Comparison of ENCODE assay signal across 18 cellular contexts in the genomic region with DNA sequence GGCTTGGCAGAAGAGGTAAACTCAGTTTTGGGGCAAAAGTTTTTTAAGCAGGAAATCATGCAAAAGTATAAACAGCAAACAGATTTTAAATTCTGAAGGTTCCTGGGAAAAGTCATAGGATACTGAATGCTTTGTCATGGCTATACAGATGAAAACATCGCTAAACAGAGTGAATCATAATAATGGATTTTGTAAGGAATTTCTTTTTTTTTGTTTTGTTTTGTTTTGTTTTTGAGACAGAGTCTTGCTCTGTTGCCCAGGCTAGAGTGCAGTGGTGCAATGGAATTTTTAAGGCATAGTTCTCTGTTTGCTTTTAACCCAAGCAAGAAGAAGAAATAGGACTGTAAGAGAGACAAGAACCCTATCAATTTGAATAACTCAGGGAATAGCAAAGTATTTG.
A peak's percentile ranks its signal among the peaks of the same experiment; 100 is the strongest.
DNase-seq lines count a peak whose midpoint lies in the region; ATAC-seq and TF ChIP-seq lines count a peak whose summit lies in the region.
"Had no signal": no experiment of that assay in that cellular context is flagged by ENCODE, and none has a peak within 500 bp of the region (broad histone marks: within the 10 kb centered on the region; RNA-seq: fewer than 3 reads in every experiment).

No MANE protein-coding gene starts in this region.

- H3K27ac ChIP-seq in caudate nucleus (ENCODE audit: low read depth, low read length): peak overlapping the region; percentile 21
- H3K27ac ChIP-seq: 22Rv1, A549, C4-2B had no signal

- H3K4me3 ChIP-seq in fibroblast of villous mesenchyme (ENCODE audit: low read depth, low read length): no peak overlapping the region
- no peak overlapping the region for H3K4me3 ChIP-seq in lower leg skin (ENCODE audit: low read depth, poor library complexity, severe bottlenecking)
- H3K4me3 ChIP-seq: A549 had no signal

- intact Hi-C loops in lower leg skin (cut with DNase I; ENCODE audit: low total_unique reads): no loop called here

- ATAC-seq in HG03135 (IDR thresholded peaks at IDR 0.05; ENCODE audit: unreplicated experiment): no peak
- ATAC-seq: A549, HepG2 had no signal

- 77 to 81% methylated on average over 1 of the region's 1 CpG for WGBS in lower leg skin, 2 donors

- no peak for TF ChIP-seq CTCF in fibroblast of villous mesenchyme (IDR thresholded peaks at IDR 0.05; ENCODE audit: insufficient read depth, low read depth, low read length)
- TF ChIP-seq CTCF in lower leg skin (IDR thresholded peaks at IDR 0.05): no peak

- DNase-seq in Caki2 (ENCODE audit: low read depth): peak; percentile 53
- no peak for DNase-seq in caudate nucleus (lab: John Stamatoyannopoulos, UW)
- DNase-seq in fibroblast of villous mesenchyme (ENCODE audit: low read depth): peak; percentile 20
- peak; percentile 26 for DNase-seq in renal cortical epithelial cell (ENCODE audit: low read depth)
- DNase-seq in SKM-1 (lab: John Stamatoyannopoulos, UW; ENCODE audit: unreplicated experiment): no peak
- DNase-seq in lower leg skin (ENCODE audit: low spot score in 2 of 2): no peak
- DNase-seq: AML-193; Caco-2; CD4-positive, alpha-beta T cell; DMS153; DMS79; GDM1; H9 had no signal

- no peak for TF ChIP-seq POLR2A in lower leg skin (IDR thresholded peaks at IDR 0.05)

- in situ Hi-C loops in Caki2 (cut with HindIII; ENCODE audit: low pct_unique_long_range_greater_than_20kb, low sequenced_read_pairs): no loop called here

Comparison
In these comparisons a context has a peak if more than half of its experiments do, and no peak if none do; other contexts are left out.
1. DNase-seq: peak in Caki2 (single experiment), fibroblast of villous mesenchyme (single experiment) and renal cortical epithelial cell (single experiment); none in caudate nucleus (0 of 61), SKM-1 (single experiment) and lower leg skin (0 of 2).